In the genomic region with DNA sequence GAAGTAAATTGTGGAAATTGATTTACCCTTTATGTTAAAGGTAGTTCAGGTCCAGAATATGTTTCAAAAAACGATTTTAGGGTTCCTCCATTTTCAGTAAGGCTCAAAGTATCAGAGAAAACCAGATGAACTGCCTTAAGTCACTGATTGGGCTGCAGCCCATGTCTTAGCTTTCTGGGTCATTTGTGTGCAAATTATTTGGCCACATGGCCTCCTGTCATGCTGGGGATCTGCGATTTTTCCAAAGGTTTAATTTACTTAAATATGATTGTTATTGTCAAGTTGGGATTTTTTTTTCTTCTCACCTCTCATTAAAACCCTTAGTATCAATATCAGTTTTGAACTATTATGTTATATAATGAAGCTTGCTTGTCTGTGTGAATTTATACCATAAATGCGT, we compare ENCODE assay signal across 30 cellular contexts.
"Had no signal": no experiment of that assay in that cellular context is flagged by ENCODE, and none has a peak within 500 bp of the region (broad histone marks: within the 10 kb centered on the region; RNA-seq: fewer than 3 reads in every experiment).

No MANE protein-coding gene starts in this region.

- DNase-seq: natural killer cell; occipital lobe; ovary; posterior cingulate gyrus; psoas muscle; right cardiac atrium; right lobe of liver; spleen; stimulated activated CD4-positive, alpha-beta T cell treated with anti-CD3 and anti-CD28 coated beads, Interleukin-12 subunit alpha, Interleukin-12 subunit beta, amount 100 ng/mL, for 4 hours; stimulated activated CD4-positive, alpha-beta T cell treated with anti-CD3 and anti-CD28 coated beads, Interleukin-1b, Interleukin-23, amount 100 ng/mL, for 48 hours; stimulated activated CD4-positive, alpha-beta T cell treated with anti-CD3 and anti-CD28 coated beads, Interleukin-4, amount 100 ng/mL, for 1 hour; stimulated activated CD4-positive, alpha-beta T cell treated with anti-CD3 and anti-CD28 coated beads, Interleukin-4, amount 100 ng/mL, for 4 hours; stimulated activated CD8-positive, alpha-beta memory T cell treated with anti-CD3 and anti-CD28 coated beads, Interleukin-4, amount 100 ng/mL, for 48 hours; stimulated activated naive CD4-positive, alpha-beta T cell; stimulated activated naive CD8-positive, alpha-beta T cell treated with anti-CD3 and anti-CD28 coated beads, Interleukin-15, amount 100 ng/mL, for 72 hours; stimulated activated naive CD8-positive, alpha-beta T cell treated with anti-CD3 and anti-CD28 coated beads, Interleukin-15, Interleukin-2, amounts not matched to agents 100 U/mL and 50 U/mL, for 24 hours; testis; tibial artery; transverse colon; upper lobe of right lung; uterus had no signal

- H3K4me3 ChIP-seq: neural progenitor cell, ovary, psoas muscle, right lobe of liver, skin epidermis, smooth muscle cell, spleen, suprapubic skin, testis, tibial artery, transverse colon, upper lobe of right lung, uterus had no signal

- H3K9me3 ChIP-seq: ovary, psoas muscle, right lobe of liver, spleen, suprapubic skin, testis, tibial artery, transverse colon, upper lobe of right lung, uterus had no signal

- H3K36me3 ChIP-seq: neural progenitor cell, ovary, right lobe of liver, spleen, suprapubic skin, tibial artery, transverse colon, upper lobe of right lung, uterus had no signal

- H3K36me3 Mint-ChIP-seq: natural killer cell; neural progenitor cell; stimulated activated memory B cell treated with anti-CD40 and anti-IgM and Interleukin-4, amounts not matched to agents 10 μg/mL and 1 μg/mL and 100 μg/mL, for 72 hours; type B pancreatic cell had no signal

- H3K9me3 Mint-ChIP-seq: natural killer cell; nephron; stimulated activated memory B cell treated with anti-CD40 and anti-IgM and Interleukin-4, amounts not matched to agents 10 μg/mL and 1 μg/mL and 100 μg/mL, for 72 hours; stimulated activated naive CD8-positive, alpha-beta T cell treated with anti-CD3 and anti-CD28 coated beads, Interleukin-15, amount 100 ng/mL, for 72 hours; type B pancreatic cell had no signal

- ATAC-seq: natural killer cell; psoas muscle; right cardiac atrium; right lobe of liver; stimulated activated memory B cell treated with anti-CD40 and anti-IgM and Interleukin-4, amounts not matched to agents 10 μg/mL and 1 μg/mL and 100 μg/mL, for 72 hours; stimulated activated naive CD8-positive, alpha-beta T cell treated with anti-CD3 and anti-CD28 coated beads, Interleukin-15, amount 100 ng/mL, for 72 hours; stimulated activated naive CD8-positive, alpha-beta T cell treated with anti-CD3 and anti-CD28 coated beads, Interleukin-15, Interleukin-2, amounts not matched to agents 100 U/mL and 50 U/mL, for 24 hours; upper lobe of right lung had no signal

- H3K4me1 ChIP-seq: neural progenitor cell, parathyroid adenoma, uterus had no signal

- H3K27ac Mint-ChIP-seq: natural killer cell; nephron; neural progenitor cell; progenitor cell of endocrine pancreas; stimulated activated memory B cell treated with anti-CD40 and anti-IgM and Interleukin-4, amounts not matched to agents 10 μg/mL and 1 μg/mL and 100 μg/mL, for 72 hours; stimulated activated naive CD8-positive, alpha-beta T cell treated with anti-CD3 and anti-CD28 coated beads, Interleukin-15, amount 100 ng/mL, for 72 hours; type B pancreatic cell had no signal

- H3K27me3 ChIP-seq: ovary, right lobe of liver, testis had no signal

- H3K4me3 Mint-ChIP-seq: natural killer cell; neural progenitor cell; stimulated activated memory B cell treated with anti-CD40 and anti-IgM and Interleukin-4, amounts not matched to agents 10 μg/mL and 1 μg/mL and 100 μg/mL, for 72 hours; stimulated activated naive CD8-positive, alpha-beta T cell treated with anti-CD3 and anti-CD28 coated beads, Interleukin-15, amount 100 ng/mL, for 72 hours; type B pancreatic cell had no signal
